In genomic region chr10:18085855-18086254, GRCh38 we compare ENCODE assay signal across 11 cellular contexts. TPM values are rescaled to one million over a fixed set of nuclear protein-coding genes. Genes with fewer than 3 reads are reported as not detected.
"Had no signal": no experiment of that assay in that cellular context is flagged by ENCODE, and none has a peak within 500 bp of the region (broad histone marks: within the 10 kb centered on the region; RNA-seq: fewer than 3 reads in every experiment).

No MANE protein-coding gene starts in this region.

- ATAC-seq: HepG2 had no signal

- H3K4me2 ChIP-seq: KMS-11 had no signal

- DNase-seq: GM23248, GOT3, H9, HCEC 1CT, HFFc6, KBM-7 had no signal

- FAIRE-seq: H54, HepG2 had no signal

- H3K27ac ChIP-seq: GM23248, HL-60, KMS-11 had no signal

- H3K4me3 ChIP-seq: GM23248 had no signal

- H2AFZ ChIP-seq: GM23248 had no signal

- H3K9ac ChIP-seq: GM23248, KMS-11 had no signal

RNA-seq across cellular contexts. Expression of gene CACNB2, which starts 54.4 kb away (rescaled TPM):
- total RNA-seq: HepG2, HFFc6, HT1080 had no signal
- polyA plus RNA-seq: HepG2 had no signal
